Comparison of ENCODE assay signal across 25 cellular contexts in the genomic region with DNA sequence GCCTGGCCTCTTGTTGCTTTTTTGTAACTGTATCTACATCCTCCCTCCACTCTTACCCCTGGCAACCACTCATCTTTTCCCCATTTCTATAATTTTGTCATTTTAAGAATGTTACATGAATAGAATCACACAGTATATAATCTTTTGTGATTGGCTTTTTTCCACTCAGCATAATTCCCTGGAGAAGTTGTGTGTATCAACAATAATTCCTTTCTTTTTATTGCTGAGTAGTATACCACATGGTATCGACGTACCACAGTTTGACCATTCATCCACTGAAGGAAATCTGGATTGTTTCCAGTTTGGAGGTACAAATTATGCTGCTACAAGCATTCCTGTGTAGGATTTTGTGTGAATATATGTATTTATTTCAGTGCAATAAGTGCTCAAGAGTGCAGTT. TPM values are rescaled to one million over a fixed set of nuclear protein-coding genes. Genes with fewer than 3 reads are reported as not detected.
DNase-seq lines count a peak whose midpoint lies in the region; ATAC-seq, FAIRE-seq and TF ChIP-seq lines count a peak whose summit lies in the region.
"Had no signal": no experiment of that assay in that cellular context is flagged by ENCODE, and none has a peak within 500 bp of the region (broad histone marks: within the 10 kb centered on the region; RNA-seq: fewer than 3 reads in every experiment).

No MANE protein-coding gene starts in this region.

- H3K27ac ChIP-seq in H1 (ENCODE audit: low read depth, low read length) (no peak overlapping the region), pancreas (no peak overlapping the region)
- H3K27ac ChIP-seq: BLaER1 had no signal

- H4K20me1 ChIP-seq in H1 (replicated peaks in 1 of 2; ENCODE audit: control insufficient read depth in 1 of 2, insufficient read depth in 2 of 2, low read length in 2 of 2) = no peaks in the 10 kb centered on the region
- H4K20me1 ChIP-seq: BLaER1 had no signal

- no peak overlapping the region for H4K91ac ChIP-seq in H1 (replicated peaks; ENCODE audit: insufficient read length, low read length)

- H3K27me3 ChIP-seq in H1 (replicated peaks in 1 of 4; ENCODE audit: control insufficient read depth in 3 of 4, extremely low read depth in 1 of 4, insufficient read depth in 3 of 4, low read length in 3 of 4) = no peaks in the 10 kb centered on the region
- H3K27me3 ChIP-seq in pancreas = no peaks in the 10 kb centered on the region
- H3K27me3 ChIP-seq: BE2C, BLaER1 had no signal

- H3K4ac ChIP-seq in H1 (replicated peaks; ENCODE audit: insufficient read length, low read depth, low read length) = no peak overlapping the region

- H3K4me1 ChIP-seq in H1 (replicated peaks in 1 of 4; ENCODE audit: control insufficient read depth in 3 of 4, insufficient read depth in 4 of 4, low read length in 3 of 4) (peaks cover 2 to 9% (median 6%) of the 10 kb centered on the region in 4 experiments; a peak in 5 of 7 replicates), pancreas (no peaks in the 10 kb centered on the region)
- H3K4me1 ChIP-seq: BE2C, Caco-2 had no signal

- TF ChIP-seq POLR2A in H1 (IDR thresholded peaks at IDR 0.05; ENCODE audit: control extremely low read depth in 1 of 2, low read depth in 2 of 2, low read length in 2 of 2) = no peak

- no peak for ATAC-seq in pancreas

- CTCF ChIA-PET in H1 (lab: Charles Lee; ENCODE audit: partially characterized antibody) = interaction anchor here (0.8 to 1.0 kb wide), 2 partner anchors 12 to 31 kb away, joined by 3 read pairs; no protein-coding TSS in a partner anchor

- H3K79me1 ChIP-seq in H1 (ENCODE audit: low read depth, low read length) = no peaks in the 10 kb centered on the region

- H2AK5ac ChIP-seq in H1 (ENCODE audit: low read depth, low read length) = no peak overlapping the region

- H3K23me2 ChIP-seq in H1 (ENCODE audit: low read depth, low read length) = no peaks in the 10 kb centered on the region; the same call in 1 of the 2 replicates

- H3K9me3 ChIP-seq in H1 (ENCODE audit: insufficient read depth in 2 of 2, low read depth in 1 of 2, low read length in 1 of 2) = no peaks in the 10 kb centered on the region
- H3K9me3 ChIP-seq in pancreas = no peaks in the 10 kb centered on the region
- H3K9me3 ChIP-seq: BE2C, BLaER1, Caco-2 had no signal

- no peak overlapping the region for H3K23ac ChIP-seq in H1 (ENCODE audit: insufficient read length)

- H2BK20ac ChIP-seq in H1 (ENCODE audit: low read length) = no peak overlapping the region

- H3K18ac ChIP-seq in H1 (ENCODE audit: extremely low read depth, low read length) = no peak overlapping the region

- no peak for TF ChIP-seq EP300 in H1 (IDR thresholded peaks at IDR 0.05; ENCODE audit: borderline replicate concordance in 1 of 2, low read depth in 2 of 2, low read length in 2 of 2)

- intact Hi-C loops in pancreas (cut with DNase I) = no loop called here

- H2BK120ac ChIP-seq in H1 (replicated peaks; ENCODE audit: low read depth, low read length) = no peak overlapping the region

- H3K14ac ChIP-seq in H1 (ENCODE audit: insufficient read length) = no peak overlapping the region

- H2BK5ac ChIP-seq in H1 (ENCODE audit: low read depth, low read length) = no peak overlapping the region

- peak; percentile 9 for DNase-seq in RPMI7951 (ENCODE audit: low read depth)
- DNase-seq in H1 (ENCODE audit: low read depth in 1 of 2, low spot score in 2 of 2) = no peak
- DNase-seq in NCI-H526 treated with DMSO at 0.1 percent for 48 hours (lab: John Stamatoyannopoulos, UW) = no peak
- DNase-seq in pancreas = no peak
- no peak for DNase-seq in NCI-H146 treated with DMSO at 0.1 percent for 48 hours (lab: John Stamatoyannopoulos, UW; ENCODE audit: unreplicated experiment)
- DNase-seq: 8988T; ACHN; BE2C; C1 segment of cervical spinal cord; Caco-2; Calu3; CD4-positive, alpha-beta memory T cell; CD4-positive, CD25-positive, alpha-beta regulatory T cell; CD8-positive, alpha-beta memory T cell; DMS79 treated with DMSO at 0.1 percent for 48 hours; GF-D8 had no signal

- no peak overlapping the region for H3K56ac ChIP-seq in H1 (replicated peaks; ENCODE audit: insufficient read length, low read depth, low read length)

- no peak overlapping the region for H2BK15ac ChIP-seq in H1 (ENCODE audit: low read length)

- H3K36me3 ChIP-seq in H1 (ENCODE audit: control insufficient read depth in 2 of 4, insufficient read depth in 4 of 4, low read length in 3 of 4) = no peaks in the 10 kb centered on the region
- H3K36me3 ChIP-seq in pancreas = no peaks in the 10 kb centered on the region
- H3K36me3 ChIP-seq: BE2C, BLaER1 had no signal

- H4K5ac ChIP-seq in H1 (ENCODE audit: insufficient read length, low read depth, low read length) = no peak overlapping the region

- H3K9ac ChIP-seq in H1 (replicated peaks in 1 of 4; ENCODE audit: extremely low read depth in 1 of 4, low read depth in 3 of 4, low read length in 3 of 4) = no peak overlapping the region
- H3K9ac ChIP-seq: BLaER1 had no signal

- no peaks in the 10 kb centered on the region for H3K79me2 ChIP-seq in H1 (ENCODE audit: control insufficient read depth in 1 of 2, insufficient read depth in 2 of 2, low read length in 2 of 2)

- H2BK12ac ChIP-seq in H1 (ENCODE audit: low read depth, low read length) = 0 out of 2 replicates have a peak overlapping the region, but pooled peaks have one; percentile 41

- 94% methylated on average over 2 of the region's 2 CpGs; no CpG with 5 or more reads in 1 of the 2 experiments for WGBS in H1 (ENCODE audit: extremely low coverage in 1 of 2, insufficient coverage in 1 of 2, insufficient read length in 1 of 2, insufficient replicate concordance in 2 of 2, low coverage in 1 of 2, low lambda C conversion rate in 2 of 2, missing lambda C conversion rate in 1 of 2), 2 experiments
- WGBS in pancreas, 2 donors = 91 to 92% methylated on average over 2 of the region's 2 CpGs

- no peak overlapping the region for H3K4me2 ChIP-seq in H1 (ENCODE audit: insufficient read depth in 1 of 2, low read depth in 2 of 2, low read length in 2 of 2)
- H3K4me2 ChIP-seq: BLaER1 had no signal

- no peak overlapping the region for H2AFZ ChIP-seq in H1 (ENCODE audit: low read length)

- TF ChIP-seq CTCF in H1 (IDR thresholded peaks at IDR 0.05; ENCODE audit: control extremely low read depth in 1 of 3, insufficient read depth in 1 of 3, low read depth in 1 of 3, low read length in 3 of 3) (no peak), pancreas (IDR thresholded peaks at IDR 0.05) (no peak)

- FAIRE-seq in H1 (lab: Jason Lieb, UNC) (no peak), pancreas (lab: Jason Lieb, UNC) (no peak)
- FAIRE-seq: A204.1, D721Med, G401.6, GM12891, GM19239 had no signal

- H3K4me3 ChIP-seq in H1 (ENCODE audit: extremely low read depth in 1 of 4, insufficient read depth in 2 of 4, low read depth in 3 of 4, low read length in 4 of 4) (no peak overlapping the region), pancreas (no peak overlapping the region)
- H3K4me3 ChIP-seq: BLaER1 had no signal

- TF ChIP-seq RAD21 in H1 (IDR thresholded peaks at IDR 0.05 in 1 of 2, conservative IDR thresholded peaks at IDR 0.05 in 1 of 2; ENCODE audit: low read depth in 2 of 2, low read length in 2 of 2) = no peak

- no peak overlapping the region for H4K8ac ChIP-seq in H1 (ENCODE audit: extremely low read depth, insufficient read depth, low read length)

- POLR2A ChIA-PET in H1 (lab: Charles Lee; ENCODE audit: partially characterized antibody) = no interaction called here

TF ChIP-seq in H1, 55 proteins besides CTCF, POLR2A, EP300 and RAD21 (continues in another document):
- TF ChIP-seq CEBPB (IDR thresholded peaks at IDR 0.05; ENCODE audit: low read depth, low read length) = no peak
- no peak for TF ChIP-seq NANOG (IDR thresholded peaks at IDR 0.05; ENCODE audit: insufficient read depth, low read depth, low read length, poor library complexity, severe bottlenecking)
- TF ChIP-seq SRF (IDR thresholded peaks at IDR 0.05; ENCODE audit: low read depth, low read length) = no peak
- no peak for TF ChIP-seq SUZ12 (IDR thresholded peaks at IDR 0.05; ENCODE audit: low read length)
- TF ChIP-seq CHD2 (IDR thresholded peaks at IDR 0.05; ENCODE audit: low read length) = no peak
- no peak for TF ChIP-seq CBX8 (IDR thresholded peaks at IDR 0.05; ENCODE audit: borderline replicate concordance, low read depth, low read length)

RNA-seq across cellular contexts. Expression of a gene that starts 21.7 kb away (rescaled TPM):
- 0.10 TPM in 1 of 2 replicates, not detected in the other for total RNA-seq in RPMI7951 (2014; rRNA removed; shearing (Covaris generic))
- 22.8 and 25.0 TPM in 2 replicates for total RNA-seq in H1 (2021; fragmentation: NEBNext Ultra II Directional; extraction: Animal tissue kit (Norgen Biotek cat#: 25700))
- 14.8 and 15.3 TPM in 2 replicates for polyA plus RNA-seq in H1 (2011; rRNA removed)
- polyA plus RNA-seq in H1 (2011; cell fraction: cytosol; rRNA removed) = 13.0 TPM
- 64.5 TPM for polyA plus RNA-seq in H1 (2011; cell fraction: nucleus; rRNA removed)
- polyA plus RNA-seq in H1 (2012, experiment 1 of 2) = 12.3 to 17.8 TPM (median 15.6 TPM) in 4 replicates
- 9.5 TPM for polyA plus RNA-seq in H1 (2012, experiment 2 of 2)
- 40.5 TPM for polyA plus RNA-seq in H1 (2013, experiment 1 of 2)
- polyA plus RNA-seq in H1 (2013, experiment 2 of 2) = 39.5 TPM
- 15.9 and 17.4 TPM in 2 replicates for polyA minus RNA-seq in H1 (2011; rRNA and poly(A)+ RNA removed)
- 7.4 TPM for polyA minus RNA-seq in H1 (2011; cell fraction: cytosol; rRNA and poly(A)+ RNA removed)
- 23.6 TPM for polyA minus RNA-seq in H1 (2011; cell fraction: nucleus; rRNA and poly(A)+ RNA removed)
- 1 to 10 TPM; 2.7 to 7.9 (median 4.8) TPM for total RNA-seq in pancreas
- polyA plus RNA-seq in pancreas = 1 to 10 TPM; 5.2 to 8.8 TPM
- total RNA-seq: A673; Caco-2; CD4-positive, CD25-positive, alpha-beta regulatory T cell; CD8-positive, alpha-beta memory T cell had no signal
- polyA plus RNA-seq: AG04450; CD14-positive monocyte; CD4-positive, CD25-positive, alpha-beta regulatory T cell; CD8-positive, alpha-beta memory T cell had no signal
